1 cellular context compared by ENCODE assay signal in the genomic region with DNA sequence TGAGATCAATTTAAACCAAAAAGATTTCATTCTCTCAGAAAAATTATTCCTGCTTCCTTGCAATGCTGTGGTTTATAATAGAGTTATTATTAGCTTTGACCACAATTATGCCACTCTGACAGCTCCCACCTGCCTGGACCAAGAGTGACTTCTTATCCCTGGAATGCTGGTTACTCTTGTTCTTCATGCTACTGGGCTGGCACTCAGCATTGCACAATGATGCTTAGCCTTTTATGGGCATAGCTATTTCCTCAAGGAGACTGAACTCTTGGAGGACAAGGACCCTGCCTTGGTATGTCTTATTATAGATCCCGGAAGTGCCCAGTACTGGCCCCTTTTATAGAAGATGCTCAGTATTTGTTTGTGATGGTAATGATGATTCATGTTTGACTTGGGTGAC.
TF ChIP-seq lines count a peak whose summit lies in the region.

No MANE protein-coding gene starts in this region.

TF ChIP-seq in IMR-90, 13 proteins besides CTCF, POLR2A, EP300 and RAD21:
- no peak for TF ChIP-seq MAFK (IDR thresholded peaks at IDR 0.05; ENCODE audit: low read depth, low read length)
- TF ChIP-seq BHLHE40 (IDR thresholded peaks at IDR 0.05; ENCODE audit: low read depth, low read length) = peak; percentile 76
- TF ChIP-seq, protein P1, sequence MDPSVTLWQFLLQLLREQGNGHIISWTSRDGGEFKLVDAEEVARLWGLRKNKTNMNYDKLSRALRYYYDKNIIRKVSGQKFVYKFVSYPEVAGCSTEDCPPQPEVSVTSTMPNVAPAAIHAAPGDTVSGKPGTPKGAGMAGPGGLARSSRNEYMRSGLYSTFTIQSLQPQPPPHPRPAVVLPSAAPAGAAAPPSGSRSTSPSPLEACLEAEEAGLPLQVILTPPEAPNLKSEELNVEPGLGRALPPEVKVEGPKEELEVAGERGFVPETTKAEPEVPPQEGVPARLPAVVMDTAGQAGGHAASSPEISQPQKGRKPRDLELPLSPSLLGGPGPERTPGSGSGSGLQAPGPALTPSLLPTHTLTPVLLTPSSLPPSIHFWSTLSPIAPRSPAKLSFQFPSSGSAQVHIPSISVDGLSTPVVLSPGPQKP (IDR thresholded peaks at IDR 0.05; ENCODE audit: borderline replicate concordance, low read depth, low read length) = peak; percentile 90
- peak; percentile 100 for TF ChIP-seq CEBPB (IDR thresholded peaks at IDR 0.05; ENCODE audit: low read depth, low read length)
- TF ChIP-seq RFX5 (IDR thresholded peaks at IDR 0.05; ENCODE audit: low read depth, low read length) = no peak
- peak; percentile 56; the same call in 1 of the 2 replicates for TF ChIP-seq FOS (IDR thresholded peaks at IDR 0.05; ENCODE audit: low read depth, low read length)
- TF ChIP-seq RCOR1 (IDR thresholded peaks at IDR 0.05; ENCODE audit: insufficient replicate concordance, low read length) = peak; percentile 95
- no peak for TF ChIP-seq MAZ (IDR thresholded peaks at IDR 0.05; ENCODE audit: borderline replicate concordance, low read depth, low read length)
- TF ChIP-seq MXI1 (IDR thresholded peaks at IDR 0.05; ENCODE audit: borderline replicate concordance, low read depth, low read length) = 0 out of 2 replicates have a peak, but pooled peaks have one; percentile 33
- TF ChIP-seq, protein P2, sequence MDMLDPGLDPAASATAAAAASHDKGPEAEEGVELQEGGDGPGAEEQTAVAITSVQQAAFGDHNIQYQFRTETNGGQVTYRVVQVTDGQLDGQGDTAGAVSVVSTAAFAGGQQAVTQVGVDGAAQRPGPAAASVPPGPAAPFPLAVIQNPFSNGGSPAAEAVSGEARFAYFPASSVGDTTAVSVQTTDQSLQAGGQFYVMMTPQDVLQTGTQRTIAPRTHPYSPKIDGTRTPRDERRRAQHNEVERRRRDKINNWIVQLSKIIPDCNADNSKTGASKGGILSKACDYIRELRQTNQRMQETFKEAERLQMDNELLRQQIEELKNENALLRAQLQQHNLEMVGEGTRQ (IDR thresholded peaks at IDR 0.05; ENCODE audit: low read depth, low read length) = no peak
- no peak for TF ChIP-seq CHD1 (IDR thresholded peaks at IDR 0.05; ENCODE audit: low read depth, low read length)
- no peak for TF ChIP-seq NFE2L2 (IDR thresholded peaks at IDR 0.05; ENCODE audit: low read depth, low read length)
